In the genomic region with DNA sequence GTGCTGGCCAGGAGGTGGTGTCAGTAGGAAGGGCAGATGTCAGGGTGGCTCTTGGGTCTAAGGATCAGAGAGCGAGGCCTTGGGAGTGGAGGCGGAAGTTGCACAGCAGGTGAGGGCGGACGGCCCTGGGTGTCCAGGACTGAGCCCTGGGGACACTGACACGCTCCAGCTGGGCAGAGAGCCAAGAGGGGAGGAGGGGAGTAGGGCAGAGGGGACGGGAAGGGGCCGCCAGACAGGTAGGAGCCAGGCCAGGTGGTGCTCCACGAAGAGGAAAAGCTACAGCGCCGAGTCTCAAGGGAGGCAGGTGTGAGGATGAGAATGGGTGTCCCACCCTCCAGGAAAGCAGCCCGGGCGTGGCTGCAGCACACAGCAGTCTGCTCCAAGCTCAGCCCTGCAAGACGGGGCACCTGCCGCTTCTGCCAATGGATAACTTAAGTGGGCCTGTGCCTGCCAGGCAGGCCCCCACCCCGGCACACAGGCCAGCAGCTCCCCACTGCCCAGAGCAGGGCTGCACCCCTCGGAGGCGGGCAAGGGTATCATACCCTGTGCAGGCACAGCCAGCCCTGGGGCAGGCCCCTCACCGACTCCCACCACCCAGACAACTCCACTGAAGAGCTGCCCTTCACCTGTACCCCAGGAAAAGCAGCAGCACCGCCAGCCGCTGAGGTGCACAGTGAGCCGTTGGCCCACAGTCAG, we compare ENCODE assay signal across 1 cellular context.
TF ChIP-seq lines count a peak whose summit lies in the region.

No MANE protein-coding gene starts in this region.

TF ChIP-seq in A549, 52 proteins besides CTCF, POLR2A, EP300 and RAD21:
- TF ChIP-seq TP53 (CRISPR knock-in tag; IDR thresholded peaks at IDR 0.05): no peak
- no peak for TF ChIP-seq CEBPB (IDR thresholded peaks at IDR 0.05)
- no peak for TF ChIP-seq JUNB (IDR thresholded peaks at IDR 0.05)
- TF ChIP-seq POLR2AphosphoS2 (conservative IDR thresholded peaks at IDR 0.05; ENCODE audit: low read length): no peak
- no peak for TF ChIP-seq ZC3H11A (IDR thresholded peaks at IDR 0.05)
- TF ChIP-seq HEYL (CRISPR knock-in tag; IDR thresholded peaks at IDR 0.05): no peak
- TF ChIP-seq ZNF302 (CRISPR knock-in tag; IDR thresholded peaks at IDR 0.05): no peak
- no peak for TF ChIP-seq SMC3 (IDR thresholded peaks at IDR 0.05)
- TF ChIP-seq PHF8 (IDR thresholded peaks at IDR 0.05; ENCODE audit: borderline replicate concordance, low read depth): no peak
